1 cellular context compared by ENCODE assay signal in the genomic region with DNA sequence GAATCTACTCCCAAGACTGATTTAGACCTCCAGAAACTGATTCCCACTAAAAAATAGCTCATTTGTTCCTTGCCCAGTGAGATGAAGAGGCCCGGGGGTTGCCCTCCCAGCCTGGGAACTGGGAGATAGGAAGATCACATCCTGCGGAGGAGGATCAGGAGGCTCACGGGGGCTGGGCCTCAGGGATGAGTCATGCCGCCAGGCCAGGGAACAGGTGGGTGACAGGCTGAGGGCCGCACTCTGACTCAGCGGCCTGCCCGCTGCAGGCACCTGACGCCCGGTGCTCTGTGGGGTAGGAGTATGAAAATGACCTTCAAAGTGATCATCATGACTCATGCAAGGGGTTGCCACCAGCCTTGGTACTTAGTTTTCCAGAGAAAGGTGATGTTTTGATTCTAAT.
TF ChIP-seq lines count a peak whose summit lies in the region.

No MANE protein-coding gene starts in this region.

TF ChIP-seq in GM12878, 131 proteins besides CTCF, POLR2A, EP300 and RAD21 (continued from another document):
- TF ChIP-seq, protein P1, sequence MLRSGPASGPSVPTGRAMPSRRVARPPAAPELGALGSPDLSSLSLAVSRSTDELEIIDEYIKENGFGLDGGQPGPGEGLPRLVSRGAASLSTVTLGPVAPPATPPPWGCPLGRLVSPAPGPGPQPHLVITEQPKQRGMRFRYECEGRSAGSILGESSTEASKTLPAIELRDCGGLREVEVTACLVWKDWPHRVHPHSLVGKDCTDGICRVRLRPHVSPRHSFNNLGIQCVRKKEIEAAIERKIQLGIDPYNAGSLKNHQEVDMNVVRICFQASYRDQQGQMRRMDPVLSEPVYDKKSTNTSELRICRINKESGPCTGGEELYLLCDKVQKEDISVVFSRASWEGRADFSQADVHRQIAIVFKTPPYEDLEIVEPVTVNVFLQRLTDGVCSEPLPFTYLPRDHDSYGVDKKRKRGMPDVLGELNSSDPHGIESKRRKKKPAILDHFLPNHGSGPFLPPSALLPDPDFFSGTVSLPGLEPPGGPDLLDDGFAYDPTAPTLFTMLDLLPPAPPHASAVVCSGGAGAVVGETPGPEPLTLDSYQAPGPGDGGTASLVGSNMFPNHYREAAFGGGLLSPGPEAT (IDR thresholded peaks at IDR 0.05; ENCODE audit: low read depth), result 0 out of 2 replicates have a peak, but pooled peaks have one; percentile 29
- TF ChIP-seq, protein P2, sequence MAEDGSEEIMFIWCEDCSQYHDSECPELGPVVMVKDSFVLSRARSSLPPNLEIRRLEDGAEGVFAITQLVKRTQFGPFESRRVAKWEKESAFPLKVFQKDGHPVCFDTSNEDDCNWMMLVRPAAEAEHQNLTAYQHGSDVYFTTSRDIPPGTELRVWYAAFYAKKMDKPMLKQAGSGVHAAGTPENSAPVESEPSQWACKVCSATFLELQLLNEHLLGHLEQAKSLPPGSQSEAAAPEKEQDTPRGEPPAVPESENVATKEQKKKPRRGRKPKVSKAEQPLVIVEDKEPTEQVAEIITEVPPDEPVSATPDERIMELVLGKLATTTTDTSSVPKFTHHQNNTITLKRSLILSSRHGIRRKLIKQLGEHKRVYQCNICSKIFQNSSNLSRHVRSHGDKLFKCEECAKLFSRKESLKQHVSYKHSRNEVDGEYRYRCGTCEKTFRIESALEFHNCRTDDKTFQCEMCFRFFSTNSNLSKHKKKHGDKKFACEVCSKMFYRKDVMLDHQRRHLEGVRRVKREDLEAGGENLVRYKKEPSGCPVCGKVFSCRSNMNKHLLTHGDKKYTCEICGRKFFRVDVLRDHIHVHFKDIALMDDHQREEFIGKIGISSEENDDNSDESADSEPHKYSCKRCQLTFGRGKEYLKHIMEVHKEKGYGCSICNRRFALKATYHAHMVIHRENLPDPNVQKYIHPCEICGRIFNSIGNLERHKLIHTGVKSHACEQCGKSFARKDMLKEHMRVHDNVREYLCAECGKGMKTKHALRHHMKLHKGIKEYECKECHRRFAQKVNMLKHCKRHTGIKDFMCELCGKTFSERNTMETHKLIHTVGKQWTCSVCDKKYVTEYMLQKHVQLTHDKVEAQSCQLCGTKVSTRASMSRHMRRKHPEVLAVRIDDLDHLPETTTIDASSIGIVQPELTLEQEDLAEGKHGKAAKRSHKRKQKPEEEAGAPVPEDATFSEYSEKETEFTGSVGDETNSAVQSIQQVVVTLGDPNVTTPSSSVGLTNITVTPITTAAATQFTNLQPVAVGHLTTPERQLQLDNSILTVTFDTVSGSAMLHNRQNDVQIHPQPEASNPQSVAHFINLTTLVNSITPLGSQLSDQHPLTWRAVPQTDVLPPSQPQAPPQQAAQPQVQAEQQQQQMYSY (CRISPR knock-in tag; IDR thresholded peaks at IDR 0.05), result no peak
- TF ChIP-seq, protein P3, sequence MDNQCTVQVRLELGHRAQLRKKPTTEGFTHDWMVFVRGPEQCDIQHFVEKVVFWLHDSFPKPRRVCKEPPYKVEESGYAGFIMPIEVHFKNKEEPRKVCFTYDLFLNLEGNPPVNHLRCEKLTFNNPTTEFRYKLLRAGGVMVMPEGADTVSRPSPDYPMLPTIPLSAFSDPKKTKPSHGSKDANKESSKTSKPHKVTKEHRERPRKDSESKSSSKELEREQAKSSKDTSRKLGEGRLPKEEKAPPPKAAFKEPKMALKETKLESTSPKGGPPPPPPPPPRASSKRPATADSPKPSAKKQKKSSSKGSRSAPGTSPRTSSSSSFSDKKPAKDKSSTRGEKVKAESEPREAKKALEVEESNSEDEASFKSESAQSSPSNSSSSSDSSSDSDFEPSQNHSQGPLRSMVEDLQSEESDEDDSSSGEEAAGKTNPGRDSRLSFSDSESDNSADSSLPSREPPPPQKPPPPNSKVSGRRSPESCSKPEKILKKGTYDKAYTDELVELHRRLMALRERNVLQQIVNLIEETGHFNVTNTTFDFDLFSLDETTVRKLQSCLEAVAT (IDR thresholded peaks at IDR 0.05), result no peak
- TF ChIP-seq CREM (IDR thresholded peaks at IDR 0.05; ENCODE audit: low read depth) (0 out of 2 replicates have a peak, but pooled peaks have one; percentile 17), IKZF1 (conservative IDR thresholded peaks at IDR 0.05) (peak; percentile 81), KDM1A (IDR thresholded peaks at IDR 0.05; ENCODE audit: borderline replicate concordance) (no peak), NFIC (IDR thresholded peaks at IDR 0.05; ENCODE audit: low read depth, low read length) (peak; percentile 36; the same call in 1 of the 2 replicates), JUNB (IDR thresholded peaks at IDR 0.05) (peak; percentile 62), ATF7 (IDR thresholded peaks at IDR 0.05; ENCODE audit: low read depth) (peak; percentile 19; the same call in 1 of the 2 replicates), YBX1 (IDR thresholded peaks at IDR 0.05) (no peak), POLR2AphosphoS2 (IDR thresholded peaks at IDR 0.05; ENCODE audit: low read depth, low read length) (no peak), NBN (IDR thresholded peaks at IDR 0.05) (no peak), TCF3 (IDR thresholded peaks at IDR 0.05; ENCODE audit: borderline replicate concordance, insufficient read depth, low read depth, low read length) (peak; percentile 82; the same call in 1 of the 2 replicates), BHLHE40 (IDR thresholded peaks at IDR 0.05; ENCODE audit: borderline replicate concordance in 1 of 2, low read depth in 2 of 2, low read length in 1 of 2) (peak in 1 of 2 experiments; percentile 79; a peak in 1 of 4 replicates), TCF12 (IDR thresholded peaks at IDR 0.05; ENCODE audit: low read depth, low read length) (peak; percentile 77; the same call in 1 of the 2 replicates), BACH1 (IDR thresholded peaks at IDR 0.05; ENCODE audit: borderline replicate concordance) (peak; percentile 80; the same call in 1 of the 2 replicates), CEBPB (IDR thresholded peaks at IDR 0.05; ENCODE audit: borderline replicate concordance in 1 of 2, low read depth in 2 of 2, low read length in 2 of 2) (0 out of 4 replicates have a peak, but pooled peaks of 1 of the 2 experiments have one; percentile 8), FOXM1 (IDR thresholded peaks at IDR 0.05; ENCODE audit: low read depth, low read length) (no peak), EED (IDR thresholded peaks at IDR 0.05; ENCODE audit: low read depth) (peak; percentile 92)
- TF ChIP-seq, protein P4, sequence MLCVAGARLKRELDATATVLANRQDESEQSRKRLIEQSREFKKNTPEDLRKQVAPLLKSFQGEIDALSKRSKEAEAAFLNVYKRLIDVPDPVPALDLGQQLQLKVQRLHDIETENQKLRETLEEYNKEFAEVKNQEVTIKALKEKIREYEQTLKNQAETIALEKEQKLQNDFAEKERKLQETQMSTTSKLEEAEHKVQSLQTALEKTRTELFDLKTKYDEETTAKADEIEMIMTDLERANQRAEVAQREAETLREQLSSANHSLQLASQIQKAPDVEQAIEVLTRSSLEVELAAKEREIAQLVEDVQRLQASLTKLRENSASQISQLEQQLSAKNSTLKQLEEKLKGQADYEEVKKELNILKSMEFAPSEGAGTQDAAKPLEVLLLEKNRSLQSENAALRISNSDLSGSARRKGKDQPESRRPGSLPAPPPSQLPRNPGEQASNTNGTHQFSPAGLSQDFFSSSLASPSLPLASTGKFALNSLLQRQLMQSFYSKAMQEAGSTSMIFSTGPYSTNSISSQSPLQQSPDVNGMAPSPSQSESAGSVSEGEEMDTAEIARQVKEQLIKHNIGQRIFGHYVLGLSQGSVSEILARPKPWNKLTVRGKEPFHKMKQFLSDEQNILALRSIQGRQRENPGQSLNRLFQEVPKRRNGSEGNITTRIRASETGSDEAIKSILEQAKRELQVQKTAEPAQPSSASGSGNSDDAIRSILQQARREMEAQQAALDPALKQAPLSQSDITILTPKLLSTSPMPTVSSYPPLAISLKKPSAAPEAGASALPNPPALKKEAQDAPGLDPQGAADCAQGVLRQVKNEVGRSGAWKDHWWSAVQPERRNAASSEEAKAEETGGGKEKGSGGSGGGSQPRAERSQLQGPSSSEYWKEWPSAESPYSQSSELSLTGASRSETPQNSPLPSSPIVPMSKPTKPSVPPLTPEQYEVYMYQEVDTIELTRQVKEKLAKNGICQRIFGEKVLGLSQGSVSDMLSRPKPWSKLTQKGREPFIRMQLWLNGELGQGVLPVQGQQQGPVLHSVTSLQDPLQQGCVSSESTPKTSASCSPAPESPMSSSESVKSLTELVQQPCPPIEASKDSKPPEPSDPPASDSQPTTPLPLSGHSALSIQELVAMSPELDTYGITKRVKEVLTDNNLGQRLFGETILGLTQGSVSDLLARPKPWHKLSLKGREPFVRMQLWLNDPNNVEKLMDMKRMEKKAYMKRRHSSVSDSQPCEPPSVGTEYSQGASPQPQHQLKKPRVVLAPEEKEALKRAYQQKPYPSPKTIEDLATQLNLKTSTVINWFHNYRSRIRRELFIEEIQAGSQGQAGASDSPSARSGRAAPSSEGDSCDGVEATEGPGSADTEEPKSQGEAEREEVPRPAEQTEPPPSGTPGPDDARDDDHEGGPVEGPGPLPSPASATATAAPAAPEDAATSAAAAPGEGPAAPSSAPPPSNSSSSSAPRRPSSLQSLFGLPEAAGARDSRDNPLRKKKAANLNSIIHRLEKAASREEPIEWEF (IDR thresholded peaks at IDR 0.05; ENCODE audit: insufficient replicate concordance, low read depth, low read length), result no peak
- TF ChIP-seq, protein P5, sequence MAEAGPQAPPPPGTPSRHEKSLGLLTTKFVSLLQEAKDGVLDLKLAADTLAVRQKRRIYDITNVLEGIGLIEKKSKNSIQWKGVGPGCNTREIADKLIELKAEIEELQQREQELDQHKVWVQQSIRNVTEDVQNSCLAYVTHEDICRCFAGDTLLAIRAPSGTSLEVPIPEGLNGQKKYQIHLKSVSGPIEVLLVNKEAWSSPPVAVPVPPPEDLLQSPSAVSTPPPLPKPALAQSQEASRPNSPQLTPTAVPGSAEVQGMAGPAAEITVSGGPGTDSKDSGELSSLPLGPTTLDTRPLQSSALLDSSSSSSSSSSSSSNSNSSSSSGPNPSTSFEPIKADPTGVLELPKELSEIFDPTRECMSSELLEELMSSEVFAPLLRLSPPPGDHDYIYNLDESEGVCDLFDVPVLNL (IDR thresholded peaks at IDR 0.05; ENCODE audit: low read depth, low read length), result no peak
TF ChIP-seq in GM12878: peak in this region for 17.
